Comparison of ENCODE assay signal across 22 cellular contexts in the genomic region with DNA sequence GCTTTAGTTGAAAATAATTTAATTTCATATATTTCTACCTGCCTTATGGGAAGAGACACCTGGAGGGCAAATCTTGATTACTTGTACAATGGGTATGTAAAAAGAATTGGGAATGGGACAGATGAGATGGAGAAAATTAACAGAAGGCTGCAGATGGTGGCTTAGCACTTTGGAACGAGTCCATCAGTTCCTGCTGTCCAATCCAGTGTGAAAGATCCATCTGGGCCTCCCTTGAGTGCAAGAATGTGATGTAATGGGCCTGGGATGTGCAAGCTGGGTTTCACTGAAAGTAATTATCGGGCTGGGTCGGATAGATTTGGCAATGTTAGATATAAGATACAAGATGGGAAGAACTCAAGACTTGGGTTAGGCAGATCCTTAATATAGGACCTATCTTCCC. TPM values are rescaled to one million over a fixed set of nuclear protein-coding genes. Genes with fewer than 3 reads are reported as not detected.
DNase-seq lines count a peak whose midpoint lies in the region; ATAC-seq, FAIRE-seq and TF ChIP-seq lines count a peak whose summit lies in the region.
"Had no signal": no experiment of that assay in that cellular context is flagged by ENCODE, and none has a peak within 500 bp of the region (broad histone marks: within the 10 kb centered on the region; RNA-seq: fewer than 3 reads in every experiment).

No MANE protein-coding gene starts in this region.

- H3K4me1 Mint-ChIP-seq in astrocyte (ENCODE audit: low read depth, unreplicated experiment) = peaks cover 28% of the 10 kb centered on the region
- no peaks in the 10 kb centered on the region for H3K4me1 Mint-ChIP-seq in stimulated activated naive CD8-positive, alpha-beta T cell treated with anti-CD3 and anti-CD28 coated beads, Interleukin-15, amount 100 ng/mL, for 72 hours
- H3K4me1 Mint-ChIP-seq: CD4-positive, alpha-beta memory T cell had no signal

- TF ChIP-seq POLR2A in heart left ventricle (IDR thresholded peaks at IDR 0.05) = no peak

- H3K79me2 ChIP-seq in astrocyte (ENCODE audit: insufficient read depth, low read length) (no peaks in the 10 kb centered on the region), GM23248 (ENCODE audit: insufficient read depth) (no peaks in the 10 kb centered on the region)

- H3K4me1 ChIP-seq in astrocyte (ENCODE audit: insufficient read depth, low read length) (peaks cover 4% of the 10 kb centered on the region), heart left ventricle (peaks cover 0 to 34% (median 11%) of the 10 kb centered on the region in 12 donors), GM23248 (ENCODE audit: insufficient read depth) (no peaks in the 10 kb centered on the region)
- H3K4me1 ChIP-seq: foreskin keratinocyte, spleen had no signal

- no peaks in the 10 kb centered on the region for H3K27me3 ChIP-seq in astrocyte (ENCODE audit: insufficient read depth, low read length)
- H3K27me3 ChIP-seq in heart left ventricle = no peaks in the 10 kb centered on the region
- no peaks in the 10 kb centered on the region for H3K27me3 ChIP-seq in GM23248 (replicated peaks; ENCODE audit: insufficient read depth)
- H3K27me3 ChIP-seq: foreskin keratinocyte, upper lobe of left lung had no signal

- no peak for FAIRE-seq in astrocyte (lab: Jason Lieb, UNC)
- FAIRE-seq: H1 had no signal

- TF ChIP-seq CTCF in astrocyte (IDR thresholded peaks at IDR 0.05; ENCODE audit: insufficient read depth, low read depth, low read length) (no peak), heart left ventricle (IDR thresholded peaks at IDR 0.05) (no peak)

- H3K4me3 ChIP-seq in astrocyte (ENCODE audit: insufficient read depth, low read depth, low read length) (no peak overlapping the region), heart left ventricle (no peak overlapping the region), GM23248 (no peak overlapping the region)
- H3K4me3 ChIP-seq: spleen, upper lobe of left lung had no signal

- ATAC-seq in heart left ventricle (peak in 3 of 4 donors; percentile 24 to 69 (median 68)), HG03097 (IDR thresholded peaks at IDR 0.05; ENCODE audit: low FRiP score, unreplicated experiment) (no peak)
- no peak for ATAC-seq in stimulated activated naive CD8-positive, alpha-beta T cell treated with anti-CD3 and anti-CD28 coated beads, Interleukin-15, amount 100 ng/mL, for 72 hours
- ATAC-seq: foreskin keratinocyte had no signal

- H3K4me2 ChIP-seq in astrocyte (ENCODE audit: low read length) = no peak overlapping the region
- H3K4me2 ChIP-seq in GM23248 (ENCODE audit: unreplicated experiment) = no peak overlapping the region

- H4K20me1 ChIP-seq in astrocyte (ENCODE audit: insufficient read depth, low read length) (no peaks in the 10 kb centered on the region), GM23248 (ENCODE audit: insufficient read depth) (no peaks in the 10 kb centered on the region)

- no peaks in the 10 kb centered on the region for H3K9me3 Mint-ChIP-seq in astrocyte (ENCODE audit: unreplicated experiment)
- H3K9me3 Mint-ChIP-seq in stimulated activated naive CD8-positive, alpha-beta T cell treated with anti-CD3 and anti-CD28 coated beads, Interleukin-15, amount 100 ng/mL, for 72 hours = no peaks in the 10 kb centered on the region
- H3K9me3 Mint-ChIP-seq: CD4-positive, alpha-beta memory T cell; mesothelial cell of epicardium had no signal

- DNase-seq in NCI-H1694 (lab: John Stamatoyannopoulos, UW) (peak; percentile 94), astrocyte (ENCODE audit: low read depth) (peak; percentile 18), heart left ventricle (peak in 4 of 5 donors; percentile 36 to 61 (median 46)), retina (peak; percentile 35), NCI-H1930 (lab: John Stamatoyannopoulos, UW) (no peak), GM23248 (no peak)
- no peak for DNase-seq in stimulated activated naive CD8-positive, alpha-beta T cell treated with anti-CD3 and anti-CD28 coated beads, Interleukin-15, amount 100 ng/mL, for 72 hours
- DNase-seq: activated CD4-positive, alpha-beta T cell treated with anti-CD3 and anti-CD28 coated beads for 48 hours; CD4-positive, alpha-beta memory T cell; foreskin keratinocyte; Kasumi-1; NCI-H1092; nephron progenitor cell; SIG-M5; spleen; stimulated activated CD4-positive, alpha-beta T cell treated with anti-CD3 and anti-CD28 coated beads, Interleukin-4, amount 100 ng/mL, for 4 hours; upper lobe of left lung had no signal

- H3K27ac Mint-ChIP-seq in astrocyte (ENCODE audit: unreplicated experiment) = no peak overlapping the region
- no peak overlapping the region for H3K27ac Mint-ChIP-seq in stimulated activated naive CD8-positive, alpha-beta T cell treated with anti-CD3 and anti-CD28 coated beads, Interleukin-15, amount 100 ng/mL, for 72 hours
- H3K27ac Mint-ChIP-seq: activated naive CD8-positive, alpha-beta T cell; CD4-positive, alpha-beta memory T cell had no signal

- intact Hi-C loops in heart left ventricle (cut with DNase I) = no loop called here

- 48 to 66% (median 57%) methylated on average over 3 of the region's 3 CpGs for WGBS in heart left ventricle, 4 donors
- 0 to 4% methylated on average over 3 of the region's 3 CpGs for WGBS in GM23248 (ENCODE audit: low coverage in 1 of 2, low lambda C conversion rate in 2 of 2, missing lambda C conversion rate in 2 of 2), 2 experiments

- no peak overlapping the region for H3K4me3 Mint-ChIP-seq in astrocyte (ENCODE audit: unreplicated experiment)
- H3K4me3 Mint-ChIP-seq in stimulated activated naive CD8-positive, alpha-beta T cell treated with anti-CD3 and anti-CD28 coated beads, Interleukin-15, amount 100 ng/mL, for 72 hours = no peak overlapping the region
- H3K4me3 Mint-ChIP-seq: activated naive CD8-positive, alpha-beta T cell; CD4-positive, alpha-beta memory T cell; mesothelial cell of epicardium; nephron progenitor cell had no signal

- H3K9me3 ChIP-seq in astrocyte (ENCODE audit: insufficient read depth, low read depth, low read length) (no peaks in the 10 kb centered on the region), heart left ventricle (no peaks in the 10 kb centered on the region), GM23248 (ENCODE audit: low read depth) (no peaks in the 10 kb centered on the region)
- H3K9me3 ChIP-seq: spleen, upper lobe of left lung had no signal

- no peaks in the 10 kb centered on the region for H3K9me2 ChIP-seq in GM23248 (ENCODE audit: insufficient read depth)

- H3K9ac ChIP-seq in astrocyte (ENCODE audit: low read length) (no peak overlapping the region), GM23248 (no peak overlapping the region)

- no peaks in the 10 kb centered on the region for H3K36me3 ChIP-seq in astrocyte (ENCODE audit: insufficient read depth, low read length)
- no peaks in the 10 kb centered on the region for H3K36me3 ChIP-seq in heart left ventricle
- no peaks in the 10 kb centered on the region for H3K36me3 ChIP-seq in GM23248 (ENCODE audit: low read depth)
- H3K36me3 ChIP-seq: spleen, upper lobe of left lung had no signal

- no peaks in the 10 kb centered on the region for H3F3A ChIP-seq in GM23248 (ENCODE audit: insufficient read depth)

- in situ Hi-C loops in GM23248 (cut with MboI) = no loop called here

- H3K36me3 Mint-ChIP-seq in astrocyte (ENCODE audit: low read depth, unreplicated experiment) = no peaks in the 10 kb centered on the region
- H3K36me3 Mint-ChIP-seq: activated naive CD8-positive, alpha-beta T cell; CD4-positive, alpha-beta memory T cell; mesothelial cell of epicardium had no signal

- H3K27me3 Mint-ChIP-seq in astrocyte (ENCODE audit: low read depth, unreplicated experiment) = no peaks in the 10 kb centered on the region
- no peaks in the 10 kb centered on the region for H3K27me3 Mint-ChIP-seq in stimulated activated naive CD8-positive, alpha-beta T cell treated with anti-CD3 and anti-CD28 coated beads, Interleukin-15, amount 100 ng/mL, for 72 hours
- H3K27me3 Mint-ChIP-seq: progenitor cell of endocrine pancreas had no signal

- H3K27ac ChIP-seq in astrocyte (ENCODE audit: low read depth, low read length) = no peak overlapping the region
- peak overlapping the region in 3 of 12 donors; percentile 13 to 23 (median 15) for H3K27ac ChIP-seq in heart left ventricle
- no peak overlapping the region for H3K27ac ChIP-seq in GM23248
- H3K27ac ChIP-seq: foreskin keratinocyte, spleen, upper lobe of left lung had no signal

- H2AFZ ChIP-seq in astrocyte (ENCODE audit: low read depth, low read length) (no peak overlapping the region), GM23248 (no peak overlapping the region)

RNA-seq across cellular contexts. Expression of a gene that starts 42.0 kb away (rescaled TPM):
- total RNA-seq in astrocyte (12.6 and 15.7 TPM in 2 replicates), heart left ventricle (10 to 100 TPM in 1 of 9 donors, 1 to 10 TPM in 8; 4.7 to 11.6 (median 6.9) TPM)
- polyA plus RNA-seq in heart left ventricle (1 to 10 TPM; 3.8 to 4.4 TPM), GM23248 (2016; fragmentation: Nextera tagmentation; extraction: Ambion mirVana) (0.10 TPM in 1 of 2 replicates, not detected in the other)
- not detected in 2 replicates for total RNA-seq in GM23248 (2014; rRNA removed; shearing (Covaris generic))
- total RNA-seq: CD4-positive, alpha-beta memory T cell; foreskin keratinocyte had no signal
- polyA plus RNA-seq: CD4-positive, alpha-beta memory T cell; foreskin keratinocyte had no signal

Comparison
In these comparisons a context has a peak if more than half of its experiments do, and no peak if none do; other contexts are left out.
1. DNase-seq: peak in NCI-H1694 (single experiment), astrocyte (single experiment), heart left ventricle (4 of 5) and retina (single experiment); none in stimulated activated naive CD8-positive, alpha-beta T cell treated with anti-CD3 and anti-CD28 coated beads, Interleukin-15, amount 100 ng/mL, for 72 hours (0 of 2), NCI-H1930 (0 of 2) and GM23248 (single experiment).
2. ATAC-seq: peak in heart left ventricle (3 of 4); none in HG03097 (single experiment) and stimulated activated naive CD8-positive, alpha-beta T cell treated with anti-CD3 and anti-CD28 coated beads, Interleukin-15, amount 100 ng/mL, for 72 hours (single experiment).